In genomic region chr6:170554086-170554887, GRCh38 we compare ENCODE assay signal across 8 cellular contexts. TPM values are rescaled to one million over a fixed set of nuclear protein-coding genes. Genes with fewer than 3 reads are reported as not detected.
A peak's percentile ranks its signal among the peaks of the same experiment; 100 is the strongest.
DNase-seq lines count a peak whose midpoint lies in the region; ATAC-seq and TF ChIP-seq lines count a peak whose summit lies in the region.

TSS of gene TBP (plus strand) at chr6:170554369. CDS start at chr6:170557030, 2,661 bp downstream.

- H3K4me3 ChIP-seq in heart left ventricle = peak within 1 kb of the TSS; percentile 66 to 98 (median 80)

- H3K27me3 Mint-ChIP-seq in T-cell (no peaks in the 10 kb centered on the region), type B pancreatic cell (no peaks in the 10 kb centered on the region)

- peak; percentile 96 for ATAC-seq in HG02870 (IDR thresholded peaks at IDR 0.05; ENCODE audit: unreplicated experiment)
- ATAC-seq in T-cell (replicated peaks in 1 of 4) = peak; percentile 92 to 96 (median 94)
- peak; percentile 97 to 98 (median 97) for ATAC-seq in heart left ventricle

- POLR2A ChIA-PET in T-cell (lab: Charles Lee) = interaction anchor here (0.7 to 1.6 kb wide), 3 partner anchors 24 to 30 kb away, joined by 3 to 9 read pairs (median 3); partner anchors contain the start of gene PDCD2 (in 2 of the 2)

- CTCF ChIA-PET in T-cell (lab: Charles Lee) = interaction anchor here in 1 of 2 donors (0.7 to 2.9 kb wide), 4 partner anchors 30 to 853 kb away, joined by 3 to 22 read pairs (median 4); partner anchors contain the start of genes C6orf120, DYNLT2, ERMARD and PDCD2

- H3K27ac Mint-ChIP-seq in T-cell (no peak within 1 kb of the TSS), type B pancreatic cell (no peak within 1 kb of the TSS)

- peak within 1 kb of the TSS; percentile 84 to 98 (median 94) for H3K27ac ChIP-seq in heart left ventricle

- WGBS in heart left ventricle, 4 donors = 0% methylated on average over 34 to 48 of the region's 48 CpGs

- TF ChIP-seq POLR2A in heart left ventricle (IDR thresholded peaks at IDR 0.05) = peak in 1 of 2 donors; percentile 41

- intact Hi-C loops in heart left ventricle (cut with DNase I) = loop anchor here in 8 of 10 donors (1.0 to 10.0 kb wide), 6 partner anchors 30 to 829 kb away; partner anchors contain the start of genes DYNLT2 (in 5 of the 8), ERMARD (in 5 of the 8), PDCD2 (in 3 of the 8) and PHF10 (in 1 of the 8)

- H3K9me3 ChIP-seq in heart left ventricle = no peaks in the 10 kb centered on the region

- H3K27me3 ChIP-seq in heart left ventricle = no peaks in the 10 kb centered on the region

- H3K9me3 Mint-ChIP-seq in T-cell (no peaks in the 10 kb centered on the region), type B pancreatic cell (no peaks in the 10 kb centered on the region)

- H3K36me3 ChIP-seq in heart left ventricle = peaks cover 0 to 40% (median 34%) of the 10 kb centered on the region in 9 donors

- no peak within 1 kb of the TSS for H3K4me3 Mint-ChIP-seq in T-cell
- no peak within 1 kb of the TSS for H3K4me3 Mint-ChIP-seq in type B pancreatic cell

- DNase-seq in GM13977 (ENCODE audit: low spot score) (peak; percentile 90), NCI-H146 (lab: John Stamatoyannopoulos, UW) (peak; percentile 100), T-cell (peak; percentile 93 to 99 (median 98)), amniotic epithelial cell (ENCODE audit: low read depth) (peak; percentile 99), heart left ventricle (peak; percentile 97 to 99 (median 98)), pons (ENCODE audit: low spot score) (peak; percentile 100), type B pancreatic cell (ENCODE audit: extremely low spot score, unreplicated experiment) (peak; percentile 96)

- in situ Hi-C loops in GM13977 (cut with MboI; ENCODE audit: low pct_unique_long_range_greater_than_20kb, low sequenced_read_pairs, unreplicated experiment) = no loop called here

- no peak for TF ChIP-seq CTCF in GM13977 (IDR thresholded peaks at IDR 0.05; ENCODE audit: extremely low read depth, insufficient read depth, missing control alignments)
- TF ChIP-seq CTCF in heart left ventricle (IDR thresholded peaks at IDR 0.05) = peak in 1 of 12 donors; percentile 12
- no peak for TF ChIP-seq CTCF in type B pancreatic cell (conservative IDR thresholded peaks at IDR 0.05)

- H3K4me1 Mint-ChIP-seq in T-cell (peaks cover 22 to 39% (median 38%) of the 10 kb centered on the region in 3 donors), type B pancreatic cell (ENCODE audit: unreplicated experiment) (peaks cover 15% of the 10 kb centered on the region)

- H3K36me3 Mint-ChIP-seq in T-cell = peaks cover 22% of the 10 kb centered on the region
- no peaks in the 10 kb centered on the region for H3K36me3 Mint-ChIP-seq in type B pancreatic cell

- H3K4me1 ChIP-seq in heart left ventricle = peaks cover 14 to 54% (median 46%) of the 10 kb centered on the region in 12 donors

RNA-seq across cellular contexts. Expression of gene TBP, which starts in this region (rescaled TPM):
- total RNA-seq in T-cell = 10 to 100 TPM; 12.4 to 35.0 (median 25.6) TPM
- 10 to 100 TPM in 2 of 9 donors, 1 to 10 TPM in 7; 6.5 to 19.1 (median 8.9) TPM for total RNA-seq in heart left ventricle
- 1 to 10 TPM; 6.7 to 8.8 TPM for polyA plus RNA-seq in heart left ventricle
- total RNA-seq in type B pancreatic cell (ENCODE audit: low replicate concordance) = 18.2 and 20.8 TPM in 2 replicates

Comparison
In these comparisons a context has a peak if more than half of its experiments do, and no peak if none do; other contexts are left out.
1. Peak in every context shown above with its lines: DNase-seq, ATAC-seq, H3K4me3 ChIP-seq and H3K27ac ChIP-seq.